In genomic region chr16:2042666-2043295, GRCh38 we compare ENCODE assay signal across 14 cellular contexts. TPM values are rescaled to one million over a fixed set of nuclear protein-coding genes. Genes with fewer than 3 reads are reported as not detected.
A peak's percentile ranks its signal among the peaks of the same experiment; 100 is the strongest.
DNase-seq lines count a peak whose midpoint lies in the region; ATAC-seq and TF ChIP-seq lines count a peak whose summit lies in the region.
"Had no signal": no experiment of that assay in that cellular context is flagged by ENCODE, and none has a peak within 500 bp of the region (broad histone marks: within the 10 kb centered on the region; RNA-seq: fewer than 3 reads in every experiment).

No MANE protein-coding gene starts in this region.

- DNase-seq in left ventricle myocardium inferior (no peak), Right ventricle myocardium superior (no peak), PC-3 (no peak), mucosa of descending colon (no peak), posterior vena cava (ENCODE audit: low spot score) (no peak), dermis blood vessel endothelial cell (no peak), dorsolateral prefrontal cortex (no peak)
- no peak for DNase-seq in activated CD4-positive, alpha-beta T cell treated with anti-CD3 and anti-CD28 coated beads, Interleukin-2, amount 50 U/mL, for 4 hours
- DNase-seq: activated naive CD4-positive, alpha-beta T cell; stimulated activated naive CD4-positive, alpha-beta T cell treated with Interleukin-2 at 50 U/mL for 16 hours; SW 1271 had no signal

- H3F3A ChIP-seq in PC-3 (ENCODE audit: low read length, unreplicated experiment): no peaks in the 10 kb centered on the region

- TF ChIP-seq CTCF in left ventricle myocardium inferior (IDR thresholded peaks at IDR 0.05; ENCODE audit: borderline replicate concordance) (no peak), PC-3 (conservative IDR thresholded peaks at IDR 0.05; ENCODE audit: low read depth, low read length) (no peak), mucosa of descending colon (IDR thresholded peaks at IDR 0.05) (no peak), dorsolateral prefrontal cortex (IDR thresholded peaks at IDR 0.05 in 54 of 56, conservative IDR thresholded peaks at IDR 0.05 in 2 of 56; ENCODE audit: low read depth in 1 of 56, partially characterized antibody in 56 of 56) (no peak)

- no TSS peak for BruUV-seq in PC-3 (replicated peaks; lab: Mats Ljungman, UMichigan)

- H3K9me3 ChIP-seq in left ventricle myocardium inferior (replicated peaks) (no peaks in the 10 kb centered on the region), PC-3 (ENCODE audit: low read length) (no peaks in the 10 kb centered on the region), mucosa of descending colon (no peaks in the 10 kb centered on the region)

- POLR2A ChIA-PET in PC-3 (lab: Charles Lee; ENCODE audit: unreplicated experiment): interaction anchor here (0.7 kb wide), 1 partner anchor 9 kb away, joined by 3 read pairs; no protein-coding TSS in a partner anchor

- H3K4me3 ChIP-seq in left ventricle myocardium inferior (peak overlapping the region; percentile 33), PC-3 (ENCODE audit: low read length) (no peak overlapping the region), mucosa of descending colon (no peak overlapping the region), dorsolateral prefrontal cortex (no peak overlapping the region)

- H3K79me2 ChIP-seq in PC-3 (ENCODE audit: low read length): peaks cover 25% of the 10 kb centered on the region

- peak overlapping the region; percentile 41; the same call in 1 of the 2 replicates for H3K9ac ChIP-seq in PC-3 (ENCODE audit: low read length)

- no peaks in the 10 kb centered on the region for H4K20me1 ChIP-seq in PC-3 (ENCODE audit: low read length)

- H3K4me2 ChIP-seq in PC-3 (ENCODE audit: low read length): 0 out of 2 replicates have a peak overlapping the region, but pooled peaks have one; percentile 22

- H3K36me3 ChIP-seq in left ventricle myocardium inferior (peaks cover 12% of the 10 kb centered on the region), PC-3 (ENCODE audit: low read depth, low read length) (no peaks in the 10 kb centered on the region), mucosa of descending colon (ENCODE audit: low read depth) (no peaks in the 10 kb centered on the region)

- intact Hi-C loops in left ventricle myocardium inferior (cut with micrococcal nuclease) (no loop called here), Right ventricle myocardium superior (cut with DNase I) (no loop called here), PC-3 (cut with micrococcal nuclease) (no loop called here), mucosa of descending colon (cut with DNase I, micrococcal nuclease) (no loop called here), posterior vena cava (cut with DNase I) (no loop called here), dorsolateral prefrontal cortex (cut with DNase I) (no loop called here)

- peaks cover 98% of the 10 kb centered on the region for H3K4me1 ChIP-seq in left ventricle myocardium inferior
- H3K4me1 ChIP-seq in PC-3 (ENCODE audit: insufficient read depth, low read length): peaks cover 75% of the 10 kb centered on the region
- H3K4me1 ChIP-seq in mucosa of descending colon (ENCODE audit: low read depth): peaks cover 65% of the 10 kb centered on the region

- no peaks in the 10 kb centered on the region for H3K9me2 ChIP-seq in PC-3 (replicated peaks; ENCODE audit: low read length)

- ATAC-seq in Right ventricle myocardium superior (ENCODE audit: poor library complexity): no peak
- no peak for ATAC-seq in PC-3
- ATAC-seq in mucosa of descending colon: peak; percentile 42
- ATAC-seq: HCT116, Panc1 had no signal

- CTCF ChIA-PET in PC-3 (lab: Charles Lee): no interaction called here

- H3K27ac ChIP-seq in left ventricle myocardium inferior (replicated peaks): peak overlapping the region; percentile 96
- H3K27ac ChIP-seq in PC-3 (ENCODE audit: low read length): peak overlapping the region; percentile 100
- H3K27ac ChIP-seq in dorsolateral prefrontal cortex: peak overlapping the region in 22 of 59 donors; percentile 2 to 76 (median 45)
- H3K27ac ChIP-seq: VCaP had no signal

- H2AFZ ChIP-seq in PC-3 (ENCODE audit: low read length): no peak overlapping the region

- no peaks in the 10 kb centered on the region for H3K27me3 ChIP-seq in left ventricle myocardium inferior (ENCODE audit: low read depth)
- H3K27me3 ChIP-seq in PC-3 (ENCODE audit: low read length): no peaks in the 10 kb centered on the region
- H3K27me3 ChIP-seq in dorsolateral prefrontal cortex: no peaks in the 10 kb centered on the region

RNA-seq across cellular contexts. Expression of gene NTHL1, which starts 4.9 kb away (rescaled TPM):
- total RNA-seq in left ventricle myocardium inferior (21.7 TPM), Right ventricle myocardium superior (26.2 TPM), PC-3 (2014; rRNA removed) (87.1 and 90.1 TPM in 2 replicates), mucosa of descending colon (10 to 100 TPM; 23.5 to 28.2 (median 24.5) TPM), posterior vena cava (10 to 100 TPM in 1 of 2 donors, 1 to 10 TPM in 1; 8.1 to 15.2 TPM), dermis blood vessel endothelial cell (27.7 and 32.3 TPM in 2 replicates), dorsolateral prefrontal cortex (10 to 100 TPM; 12.2 to 41.4 (median 26.0) TPM)

RNA-seq across cellular contexts. Expression of gene TSC2, which starts 5.0 kb away (rescaled TPM):
- total RNA-seq in left ventricle myocardium inferior (80.1 TPM), Right ventricle myocardium superior (67.8 TPM), PC-3 (2014; rRNA removed) (59.3 and 64.4 TPM in 2 replicates), mucosa of descending colon (100 to 1,000 TPM; 140 to 161 (median 150) TPM), posterior vena cava (10 to 100 TPM; 77.8 to 86.9 TPM), dermis blood vessel endothelial cell (40.8 and 59.3 TPM in 2 replicates), dorsolateral prefrontal cortex (100 to 1,000 TPM; 129 to 311 (median 193) TPM)

RNA-seq across cellular contexts. Expression of gene NHERF2, which starts 16.1 kb away (rescaled TPM):
- 221 TPM for total RNA-seq in left ventricle myocardium inferior
- total RNA-seq in Right ventricle myocardium superior: 258 TPM
- total RNA-seq in PC-3 (2014; rRNA removed): 145 and 160 TPM in 2 replicates
- 10 to 100 TPM; 54.5 to 65.4 (median 60.0) TPM for total RNA-seq in mucosa of descending colon
- total RNA-seq in posterior vena cava: 100 to 1,000 TPM; 115 to 143 TPM
- 33.5 and 79.6 TPM in 2 replicates for total RNA-seq in dermis blood vessel endothelial cell
- total RNA-seq in dorsolateral prefrontal cortex: 100 to 1,000 TPM in 28 of 120 experiments, 10 to 100 TPM in 92; 46.4 to 200 (median 84.6) TPM

RNA-seq across cellular contexts. Expression of gene NPW, which starts 23.2 kb away (rescaled TPM):
- total RNA-seq in left ventricle myocardium inferior (not detected), Right ventricle myocardium superior (not detected), PC-3 (2014; rRNA removed) (3.8 and 5.6 TPM in 2 replicates), mucosa of descending colon (1 to 10 TPM in 1 of 3 donors, under 1 TPM in 2; 0.32 to 2.1 (median 0.60) TPM), posterior vena cava (not detected), dermis blood vessel endothelial cell (0.17 and 1.2 TPM in 2 replicates), dorsolateral prefrontal cortex (1 to 10 TPM in 45 of 120 experiments, under 1 TPM in 23, not detected in 52; 0.43 to 4.3 (median 1.1) TPM)

RNA-seq across cellular contexts. Expression of gene ZNF598, which starts 33.2 kb away (rescaled TPM):
- 14.5 TPM for total RNA-seq in left ventricle myocardium inferior
- total RNA-seq in Right ventricle myocardium superior: 17.2 TPM
- total RNA-seq in PC-3 (2014; rRNA removed): 44.4 and 60.1 TPM in 2 replicates
- 10 to 100 TPM; 41.9 to 45.4 (median 42.4) TPM for total RNA-seq in mucosa of descending colon
- total RNA-seq in posterior vena cava: 10 to 100 TPM; 29.4 to 38.7 TPM
- total RNA-seq in dermis blood vessel endothelial cell: 19.1 and 28.2 TPM in 2 replicates
- 10 to 100 TPM; 16.4 to 45.4 (median 29.2) TPM for total RNA-seq in dorsolateral prefrontal cortex
